ENCODE assay signal across 11 cellular contexts in genomic region chr1:151061704-151062103, GRCh38. TPM values are rescaled to one million over a fixed set of nuclear protein-coding genes. Genes with fewer than 3 reads are reported as not detected.
DNase-seq lines count a peak whose midpoint lies in the region.
"Had no signal": no experiment of that assay in that cellular context is flagged by ENCODE, and none has a peak within 500 bp of the region (broad histone marks: within the 10 kb centered on the region; RNA-seq: fewer than 3 reads in every experiment).

No MANE protein-coding gene starts in this region.

- peaks cover 19% of the 10 kb centered on the region for H3K36me3 ChIP-seq in HAP-1 (replicated peaks)
- peaks cover 24% of the 10 kb centered on the region for H3K36me3 ChIP-seq in SK-N-MC (ENCODE audit: insufficient read depth, low read length)

- H3K27ac ChIP-seq in SK-N-MC, result peak overlapping the region; percentile 77; the same call in 1 of the 2 replicates

- H3K27me3 ChIP-seq in HAP-1 (ENCODE audit: low read depth), result no peaks in the 10 kb centered on the region
- H3K27me3 ChIP-seq: neutrophil had no signal

- H3K9ac ChIP-seq in SK-N-MC (ENCODE audit: insufficient read length), result peak overlapping the region; percentile 89

- DNase-seq in HAP-1 (ENCODE audit: low spot score in 2 of 2) (no peak), SK-N-MC (ENCODE audit: low read depth, low spot score) (no peak), fibroblast of peridontal ligament (ENCODE audit: extremely low read depth) (peak; percentile 24), retina (peak; percentile 12), NCI-H2081 treated with DMSO at 0.1 percent for 48 hours (lab: John Stamatoyannopoulos, UW) (no peak), HT-29 (ENCODE audit: low spot score) (no peak)
- DNase-seq in activated naive CD4-positive, alpha-beta T cell (lab: John Stamatoyannopoulos, UW), result no peak
- DNase-seq: activated B cell treated with CpG ODN at 0.5 μM for 24 hours; activated effector memory CD4-positive, alpha-beta T cell treated with Interleukin-2 at 50 U/mL for 16 hours; stimulated activated CD4-positive, alpha-beta T cell treated with anti-CD3 and anti-CD28 coated beads, Interleukin-4, amount 100 ng/mL, for 24 hours had no signal

- H3K9me3 ChIP-seq in HAP-1 (no peaks in the 10 kb centered on the region), SK-N-MC (ENCODE audit: low read depth, low read length) (no peaks in the 10 kb centered on the region)
- H3K9me3 ChIP-seq: neutrophil had no signal

- H3K4me3 ChIP-seq in HAP-1 (peak overlapping the region; percentile 97; the same call in 1 of the 2 replicates), SK-N-MC (peak overlapping the region; percentile 97)

- in situ Hi-C loops in HAP-1 (cut with MboI; ENCODE audit: low sequenced_read_pairs), result no loop called here

- peaks cover 16% of the 10 kb centered on the region for H3K4me1 ChIP-seq in HAP-1

RNA-seq across cellular contexts. Expression of gene MLLT11, which starts 1.5 kb away (rescaled TPM):
- total RNA-seq in HT-29 (2014; rRNA removed; shearing (Covaris generic)), result 0.73 and 1.5 TPM in 2 replicates

RNA-seq across cellular contexts. Expression of gene CDC42SE1, which starts 2.3 kb away (rescaled TPM):
- 35.2 and 35.7 TPM in 2 replicates for total RNA-seq in HT-29 (2014; rRNA removed; shearing (Covaris generic))

RNA-seq across cellular contexts. Expression of gene GABPB2, which starts 8.9 kb away (rescaled TPM):
- total RNA-seq in HT-29 (2014; rRNA removed; shearing (Covaris generic)), result 4.6 and 6.1 TPM in 2 replicates

RNA-seq across cellular contexts. Expression of gene C1orf56, which starts 14.2 kb away (rescaled TPM):
- 2.4 and 3.1 TPM in 2 replicates for total RNA-seq in HT-29 (2014; rRNA removed; shearing (Covaris generic))

RNA-seq across cellular contexts. Expression of gene BNIPL, which starts 25.3 kb away (rescaled TPM):
- 0.18 and 0.28 TPM in 2 replicates for total RNA-seq in HT-29 (2014; rRNA removed; shearing (Covaris generic))

Comparison
In these comparisons a context has a peak if more than half of its experiments do, and no peak if none do; other contexts are left out.
1. DNase-seq: peak in fibroblast of peridontal ligament (single experiment) and retina (single experiment); none in HAP-1 (0 of 2), SK-N-MC (single experiment), activated naive CD4-positive, alpha-beta T cell (0 of 4), NCI-H2081 treated with DMSO at 0.1 percent for 48 hours (single experiment) and HT-29 (single experiment).